Comparison of ENCODE assay signal across 8 cellular contexts in genomic region chr3:41881233-41881821, GRCh38.
DNase-seq lines count a peak whose midpoint lies in the region; ATAC-seq and TF ChIP-seq lines count a peak whose summit lies in the region.

No MANE protein-coding gene starts in this region.

- H3K36me3 Mint-ChIP-seq in CD14-positive monocyte (peaks cover 3 to 8% of the 10 kb centered on the region in 2 donors), GM23338 (ENCODE audit: low read depth) (no peaks in the 10 kb centered on the region)

- H3K4me2 ChIP-seq in GM23338: no peak overlapping the region
- no peak overlapping the region for H3K4me2 ChIP-seq in PC-9

- no peaks in the 10 kb centered on the region for H3K4me1 ChIP-seq in GM23338 (ENCODE audit: insufficient read depth)
- H3K4me1 ChIP-seq in PC-9 (replicated peaks; ENCODE audit: insufficient read depth): no peaks in the 10 kb centered on the region
- no peaks in the 10 kb centered on the region for H3K4me1 ChIP-seq in ovary (ENCODE audit: insufficient read depth)

- no peak overlapping the region for H3K4me3 Mint-ChIP-seq in CD14-positive monocyte
- H3K4me3 Mint-ChIP-seq in GM23338: no peak overlapping the region

- H2AFZ ChIP-seq in GM23338 (no peak overlapping the region), PC-9 (no peak overlapping the region)

- H4K20me1 ChIP-seq in GM23338 (replicated peaks; ENCODE audit: insufficient read depth) (no peaks in the 10 kb centered on the region), PC-9 (ENCODE audit: insufficient read depth) (no peaks in the 10 kb centered on the region)

- POLR2A ChIA-PET in PC-9 (lab: Charles Lee; ENCODE audit: unreplicated experiment): interaction anchor here (0.5 kb wide), 1 partner anchor 456 kb away, joined by 4 read pairs; no protein-coding TSS in a partner anchor

- CTCF ChIA-PET in PC-9 (lab: Charles Lee): no interaction called here

- TF ChIP-seq CTCF in CD14-positive monocyte (IDR thresholded peaks at IDR 0.05) (peak; percentile 77), GM23338 (conservative IDR thresholded peaks at IDR 0.05; ENCODE audit: low read depth in 2 of 2) (peak; percentile 69 to 70), PC-9 (conservative IDR thresholded peaks at IDR 0.05) (peak; percentile 77), ovary (IDR thresholded peaks at IDR 0.05) (peak; percentile 47 to 73 (median 69))

- H3K36me3 ChIP-seq in GM23338 (ENCODE audit: insufficient read depth): no peaks in the 10 kb centered on the region
- H3K36me3 ChIP-seq in PC-9 (ENCODE audit: low read depth): no peaks in the 10 kb centered on the region
- H3K36me3 ChIP-seq in ovary: no peaks in the 10 kb centered on the region

- WGBS in ovary, 3 donors: 48 to 59% (median 58%) methylated on average over 3 of the region's 3 CpGs

- no peak for ATAC-seq in GM23338
- no peak for ATAC-seq in HG03378 (IDR thresholded peaks at IDR 0.05; ENCODE audit: unreplicated experiment)

- no peak overlapping the region for H3K27ac ChIP-seq in GM23338 (ENCODE audit: low read depth)
- no peak overlapping the region for H3K27ac ChIP-seq in PC-9
- no peak overlapping the region for H3K27ac ChIP-seq in ovary

- H3K9me3 ChIP-seq in PC-9 (ENCODE audit: insufficient read depth, low read depth) (no peaks in the 10 kb centered on the region), ovary (no peaks in the 10 kb centered on the region)

- H3K4me3 ChIP-seq in GM23338 (no peak overlapping the region), PC-9 (no peak overlapping the region), ovary (no peak overlapping the region)

- intact Hi-C loops in CD14-positive monocyte (cut with micrococcal nuclease): loop anchor here (2.0 to 5.0 kb wide), 3 partner anchors 1299 to 1554 kb away; no protein-coding TSS in a partner anchor
- intact Hi-C loops in PC-9 (cut with micrococcal nuclease; ENCODE audit: unreplicated experiment): loop anchor here (1.0 kb wide), 3 partner anchors 1161 to 1554 kb away; no protein-coding TSS in a partner anchor
- intact Hi-C loops in ovary (cut with DNase I): loop anchor here (2.0 to 10.0 kb wide), 4 partner anchors 1299 to 1557 kb away; no protein-coding TSS in a partner anchor

- TF ChIP-seq POLR2A in erythroblast (IDR thresholded peaks at IDR 0.05; ENCODE audit: low read length): no peak
- no peak for TF ChIP-seq POLR2A in ovary (IDR thresholded peaks at IDR 0.05)

- H3K27ac Mint-ChIP-seq in CD14-positive monocyte (no peak overlapping the region), GM23338 (no peak overlapping the region; the same call in 1 of the 2 replicates)

- H3K9me2 ChIP-seq in GM23338 (ENCODE audit: insufficient read depth) (no peaks in the 10 kb centered on the region), PC-9 (ENCODE audit: insufficient read depth) (no peaks in the 10 kb centered on the region)

- H3K9me3 Mint-ChIP-seq in CD14-positive monocyte (no peaks in the 10 kb centered on the region), GM23338 (no peaks in the 10 kb centered on the region)

- H3K79me2 ChIP-seq in GM23338 (replicated peaks; ENCODE audit: insufficient read depth) (no peaks in the 10 kb centered on the region), PC-9 (ENCODE audit: low read depth) (no peaks in the 10 kb centered on the region)

- no peaks in the 10 kb centered on the region for H3F3A ChIP-seq in GM23338 (replicated peaks; ENCODE audit: low read depth)
- H3F3A ChIP-seq in PC-9 (ENCODE audit: insufficient read depth, low read depth): no peaks in the 10 kb centered on the region

- H3K27me3 ChIP-seq in GM23338 (ENCODE audit: insufficient read depth): no peaks in the 10 kb centered on the region
- H3K27me3 ChIP-seq in PC-9 (ENCODE audit: insufficient read depth, low read depth): no peaks in the 10 kb centered on the region
- H3K27me3 ChIP-seq in ovary: no peaks in the 10 kb centered on the region

- TF ChIP-seq EP300 in ovary (IDR thresholded peaks at IDR 0.05): no peak

- DNase-seq in CD14-positive monocyte (ENCODE audit: low spot score) (no peak), GM23338 (ENCODE audit: low spot score) (peak; percentile 49), PC-9 (peak; percentile 13 to 32), erythroblast (lab: John Stamatoyannopoulos, UW) (peak; percentile 33 to 70), ovary (no peak), NCI-H1436 (lab: John Stamatoyannopoulos, UW) (no peak), COR-L47 (lab: John Stamatoyannopoulos, UW) (no peak)

- H3K4me1 Mint-ChIP-seq in CD14-positive monocyte: no peaks in the 10 kb centered on the region
- H3K4me1 Mint-ChIP-seq in GM23338: no peaks in the 10 kb centered on the region

- no peaks in the 10 kb centered on the region for H3K27me3 Mint-ChIP-seq in CD14-positive monocyte (ENCODE audit: low read depth in 3 of 3)
- no peaks in the 10 kb centered on the region for H3K27me3 Mint-ChIP-seq in GM23338 (ENCODE audit: insufficient read depth, low read depth, poor library complexity)

- BruUV-seq in PC-9 (replicated peaks; lab: Mats Ljungman, UMichigan): no TSS peak

TF ChIP-seq in GM23338, 12 proteins besides CTCF, POLR2A, EP300 and RAD21:
- TF ChIP-seq EZH2phosphoT487 (IDR thresholded peaks at IDR 0.05; ENCODE audit: unreplicated experiment) (no peak), JUNB (IDR thresholded peaks at IDR 0.05; ENCODE audit: unreplicated experiment) (no peak)

Comparison
In these comparisons a context has a peak if more than half of its experiments do, and no peak if none do; other contexts are left out.
1. DNase-seq: peak in GM23338 (single experiment), PC-9 (2 of 2) and erythroblast (2 of 2); none in CD14-positive monocyte (single experiment), ovary (0 of 5), NCI-H1436 (single experiment) and COR-L47 (single experiment).
2. Peak in every context shown above with its lines, with median percentiles within 50 percentile points of each other: CTCF ChIP-seq.